1 cellular context compared by ENCODE assay signal in the genomic region with DNA sequence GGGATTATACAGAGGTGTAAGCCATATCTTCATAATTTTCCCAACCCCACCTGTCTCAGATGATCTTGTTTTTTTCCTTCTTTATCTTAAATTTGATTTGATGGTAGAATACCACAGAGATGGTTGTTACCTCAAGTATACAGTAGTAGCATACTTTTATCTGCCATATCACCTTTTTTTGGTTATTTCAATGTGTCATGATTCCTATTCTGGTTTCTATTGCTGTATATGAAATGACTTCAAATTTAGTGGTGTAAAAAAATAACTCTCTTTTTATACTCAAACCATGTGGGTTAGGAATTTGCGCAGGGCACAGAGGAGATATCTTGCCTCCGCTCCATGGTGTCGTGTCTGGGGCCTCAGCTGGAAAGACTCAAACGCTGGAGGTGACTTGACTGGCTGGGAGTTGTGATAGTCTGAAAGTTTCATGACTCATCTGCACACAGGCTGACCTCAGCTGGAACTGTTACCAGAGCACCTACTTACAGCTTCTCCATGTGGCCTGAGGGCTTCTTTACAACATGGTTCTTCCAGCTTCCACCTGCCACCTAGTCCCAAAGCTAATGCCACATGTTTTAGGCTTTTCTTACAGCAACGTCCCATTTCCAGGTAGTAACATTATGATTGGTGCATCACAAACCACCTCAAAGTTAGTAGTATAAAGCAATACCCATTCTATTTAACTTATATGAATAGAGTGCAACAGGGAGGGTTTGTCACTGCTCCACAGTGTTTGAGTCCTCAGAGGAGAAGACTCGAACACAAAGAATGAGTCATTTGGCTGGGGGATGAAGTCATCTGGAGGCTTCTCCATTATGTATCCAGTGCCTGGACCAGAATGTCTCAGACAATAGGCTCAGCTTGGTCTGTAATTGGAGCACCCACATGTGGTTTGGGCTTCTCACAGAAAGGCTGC.
TF ChIP-seq lines count a peak whose summit lies in the region.

No MANE protein-coding gene starts in this region.

TF ChIP-seq in K562, 482 proteins besides CTCF, POLR2A, EP300 and RAD21 (continued from another document and continues in another):
- TF ChIP-seq MAZ (CRISPR knock-in tag; conservative IDR thresholded peaks at IDR 0.05 in 1 of 2, IDR thresholded peaks at IDR 0.05 in 1 of 2) (peak in 1 of 2 experiments; percentile 24; a peak in 1 of 4 replicates), FUS (optimal IDR thresholded peaks at IDR 0.05; ENCODE audit: low read depth, low read length) (no peak), CBFB (CRISPR knock-in tag; IDR thresholded peaks at IDR 0.05) (no peak), ZNF347 (CRISPR knock-in tag; IDR thresholded peaks at IDR 0.05; ENCODE audit: low read depth) (no peak), GABPB2 (CRISPR knock-in tag; conservative IDR thresholded peaks at IDR 0.05) (no peak), SMAD3 (CRISPR knock-in tag; conservative IDR thresholded peaks at IDR 0.05) (no peak), ZNF311 (CRISPR knock-in tag; IDR thresholded peaks at IDR 0.05) (no peak), JUN (IDR thresholded peaks at IDR 0.05; ENCODE audit: borderline replicate concordance, low read depth, low read length) (peak; percentile 89), JUN (CRISPR knock-in tag; IDR thresholded peaks at IDR 0.05; ENCODE audit: borderline replicate concordance) (no peak; the same call in 1 of the 2 replicates), SNIP1 (IDR thresholded peaks at IDR 0.05; ENCODE audit: low read depth) (no peak), CBFA2T3 (IDR thresholded peaks at IDR 0.05) (peak; percentile 76), FOXP1 (CRISPR knock-in tag; IDR thresholded peaks at IDR 0.05) (no peak), CHCHD3 (CRISPR knock-in tag; IDR thresholded peaks at IDR 0.05) (no peak), ZNF696 (CRISPR knock-in tag; conservative IDR thresholded peaks at IDR 0.05) (no peak), TAF15 (IDR thresholded peaks at IDR 0.05; ENCODE audit: low read depth, low read length) (no peak), TFE3 (CRISPR knock-in tag; IDR thresholded peaks at IDR 0.05) (no peak), PHB2 (IDR thresholded peaks at IDR 0.05; ENCODE audit: low read depth) (no peak), ZNF133 (CRISPR knock-in tag; IDR thresholded peaks at IDR 0.05) (no peak), RB1 (IDR thresholded peaks at IDR 0.05; ENCODE audit: low read depth) (no peak), ZNF589 (CRISPR knock-in tag; IDR thresholded peaks at IDR 0.05; ENCODE audit: low read depth) (no peak), ZZZ3 (IDR thresholded peaks at IDR 0.05) (no peak), HCFC1 (IDR thresholded peaks at IDR 0.05; ENCODE audit: low read depth, low read length) (no peak), NEUROD1 (IDR thresholded peaks at IDR 0.05; ENCODE audit: borderline replicate concordance, low read depth, low read length, partially characterized antibody) (peak; percentile 16), MYBL2 (IDR thresholded peaks at IDR 0.05; ENCODE audit: low read depth) (no peak), MYBL2 (CRISPR knock-in tag; IDR thresholded peaks at IDR 0.05; ENCODE audit: borderline replicate concordance) (no peak), GATAD2B (IDR thresholded peaks at IDR 0.05; ENCODE audit: borderline replicate concordance) (no peak), C11orf30 (IDR thresholded peaks at IDR 0.05; ENCODE audit: low read depth) (peak; percentile 59), ZNF12 (CRISPR knock-in tag; IDR thresholded peaks at IDR 0.05) (no peak), GATAD2A (IDR thresholded peaks at IDR 0.05) (no peak), ZC3H8 (IDR thresholded peaks at IDR 0.05) (no peak), BMI1 (IDR thresholded peaks at IDR 0.05; ENCODE audit: low read length) (no peak), NR2C1 (IDR thresholded peaks at IDR 0.05) (no peak), NR2C1 (tag; IDR thresholded peaks at IDR 0.05) (no peak), GABPA (tag; conservative IDR thresholded peaks at IDR 0.05; ENCODE audit: low read depth) (no peak), MCM3 (IDR thresholded peaks at IDR 0.05) (no peak), JUND (IDR thresholded peaks at IDR 0.05; ENCODE audit: borderline replicate concordance, low read depth, low read length) (peak; percentile 95), JUND (tag; IDR thresholded peaks at IDR 0.05; ENCODE audit: borderline replicate concordance, low read depth, low read length) (peak; percentile 95), ZSCAN32 (CRISPR knock-in tag; IDR thresholded peaks at IDR 0.05) (no peak), SRSF7 (optimal IDR thresholded peaks at IDR 0.05; ENCODE audit: low read depth, low read length) (no peak), SIN3B (IDR thresholded peaks at IDR 0.05; ENCODE audit: low read depth) (no peak), CBX5 (IDR thresholded peaks at IDR 0.05; ENCODE audit: borderline replicate concordance, low read depth) (no peak), FOS (IDR thresholded peaks at IDR 0.05; ENCODE audit: extremely low read depth, insufficient read length) (peak; percentile 26), CTBP1 (IDR thresholded peaks at IDR 0.05; ENCODE audit: borderline replicate concordance) (no peak), RAD51 (IDR thresholded peaks at IDR 0.05; ENCODE audit: borderline replicate concordance, low read depth) (no peak), THRAP3 (IDR thresholded peaks at IDR 0.05; ENCODE audit: borderline replicate concordance) (no peak), USF2 (CRISPR knock-in tag; IDR thresholded peaks at IDR 0.05) (no peak), ZNF75A (CRISPR knock-in tag; IDR thresholded peaks at IDR 0.05) (no peak), ZBTB8A (IDR thresholded peaks at IDR 0.05; ENCODE audit: partially characterized antibody) (no peak), ELF2 (CRISPR knock-in tag; IDR thresholded peaks at IDR 0.05) (no peak)
- TF ChIP-seq, protein P1, sequence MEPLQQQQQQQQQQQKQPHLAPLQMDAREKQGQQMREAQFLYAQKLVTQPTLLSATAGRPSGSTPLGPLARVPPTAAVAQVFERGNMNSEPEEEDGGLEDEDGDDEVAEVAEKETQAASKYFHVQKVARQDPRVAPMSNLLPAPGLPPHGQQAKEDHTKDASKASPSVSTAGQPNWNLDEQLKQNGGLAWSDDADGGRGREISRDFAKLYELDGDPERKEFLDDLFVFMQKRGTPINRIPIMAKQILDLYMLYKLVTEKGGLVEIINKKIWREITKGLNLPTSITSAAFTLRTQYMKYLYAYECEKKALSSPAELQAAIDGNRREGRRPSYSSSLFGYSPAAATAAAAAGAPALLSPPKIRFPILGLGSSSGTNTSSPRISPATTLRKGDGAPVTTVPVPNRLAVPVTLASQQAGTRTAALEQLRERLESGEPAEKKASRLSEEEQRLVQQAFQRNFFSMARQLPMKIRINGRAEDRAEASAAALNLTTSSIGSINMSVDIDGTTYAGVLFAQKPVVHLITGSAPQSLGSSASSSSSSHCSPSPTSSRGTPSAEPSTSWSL (CRISPR knock-in tag; IDR thresholded peaks at IDR 0.05; ENCODE audit: borderline replicate concordance): no peak
- TF ChIP-seq, protein P2, sequence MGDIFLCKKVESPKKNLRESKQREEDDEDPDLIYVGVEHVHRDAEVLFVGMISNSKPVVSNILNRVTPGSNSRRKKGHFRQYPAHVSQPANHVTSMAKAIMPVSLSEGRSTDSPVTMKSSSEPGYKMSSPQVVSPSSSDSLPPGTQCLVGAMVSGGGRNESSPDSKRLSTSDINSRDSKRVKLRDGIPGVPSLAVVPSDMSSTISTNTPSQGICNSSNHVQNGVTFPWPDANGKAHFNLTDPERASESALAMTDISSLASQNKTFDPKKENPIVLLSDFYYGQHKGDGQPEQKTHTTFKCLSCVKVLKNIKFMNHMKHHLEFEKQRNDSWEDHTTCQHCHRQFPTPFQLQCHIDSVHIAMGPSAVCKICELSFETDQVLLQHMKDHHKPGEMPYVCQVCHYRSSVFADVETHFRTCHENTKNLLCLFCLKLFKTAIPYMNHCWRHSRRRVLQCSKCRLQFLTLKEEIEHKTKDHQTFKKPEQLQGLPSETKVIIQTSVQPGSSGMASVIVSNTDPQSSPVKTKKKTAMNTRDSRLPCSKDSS (IDR thresholded peaks at IDR 0.05; ENCODE audit: low read depth, partially characterized antibody): no peak
- TF ChIP-seq, protein P3, sequence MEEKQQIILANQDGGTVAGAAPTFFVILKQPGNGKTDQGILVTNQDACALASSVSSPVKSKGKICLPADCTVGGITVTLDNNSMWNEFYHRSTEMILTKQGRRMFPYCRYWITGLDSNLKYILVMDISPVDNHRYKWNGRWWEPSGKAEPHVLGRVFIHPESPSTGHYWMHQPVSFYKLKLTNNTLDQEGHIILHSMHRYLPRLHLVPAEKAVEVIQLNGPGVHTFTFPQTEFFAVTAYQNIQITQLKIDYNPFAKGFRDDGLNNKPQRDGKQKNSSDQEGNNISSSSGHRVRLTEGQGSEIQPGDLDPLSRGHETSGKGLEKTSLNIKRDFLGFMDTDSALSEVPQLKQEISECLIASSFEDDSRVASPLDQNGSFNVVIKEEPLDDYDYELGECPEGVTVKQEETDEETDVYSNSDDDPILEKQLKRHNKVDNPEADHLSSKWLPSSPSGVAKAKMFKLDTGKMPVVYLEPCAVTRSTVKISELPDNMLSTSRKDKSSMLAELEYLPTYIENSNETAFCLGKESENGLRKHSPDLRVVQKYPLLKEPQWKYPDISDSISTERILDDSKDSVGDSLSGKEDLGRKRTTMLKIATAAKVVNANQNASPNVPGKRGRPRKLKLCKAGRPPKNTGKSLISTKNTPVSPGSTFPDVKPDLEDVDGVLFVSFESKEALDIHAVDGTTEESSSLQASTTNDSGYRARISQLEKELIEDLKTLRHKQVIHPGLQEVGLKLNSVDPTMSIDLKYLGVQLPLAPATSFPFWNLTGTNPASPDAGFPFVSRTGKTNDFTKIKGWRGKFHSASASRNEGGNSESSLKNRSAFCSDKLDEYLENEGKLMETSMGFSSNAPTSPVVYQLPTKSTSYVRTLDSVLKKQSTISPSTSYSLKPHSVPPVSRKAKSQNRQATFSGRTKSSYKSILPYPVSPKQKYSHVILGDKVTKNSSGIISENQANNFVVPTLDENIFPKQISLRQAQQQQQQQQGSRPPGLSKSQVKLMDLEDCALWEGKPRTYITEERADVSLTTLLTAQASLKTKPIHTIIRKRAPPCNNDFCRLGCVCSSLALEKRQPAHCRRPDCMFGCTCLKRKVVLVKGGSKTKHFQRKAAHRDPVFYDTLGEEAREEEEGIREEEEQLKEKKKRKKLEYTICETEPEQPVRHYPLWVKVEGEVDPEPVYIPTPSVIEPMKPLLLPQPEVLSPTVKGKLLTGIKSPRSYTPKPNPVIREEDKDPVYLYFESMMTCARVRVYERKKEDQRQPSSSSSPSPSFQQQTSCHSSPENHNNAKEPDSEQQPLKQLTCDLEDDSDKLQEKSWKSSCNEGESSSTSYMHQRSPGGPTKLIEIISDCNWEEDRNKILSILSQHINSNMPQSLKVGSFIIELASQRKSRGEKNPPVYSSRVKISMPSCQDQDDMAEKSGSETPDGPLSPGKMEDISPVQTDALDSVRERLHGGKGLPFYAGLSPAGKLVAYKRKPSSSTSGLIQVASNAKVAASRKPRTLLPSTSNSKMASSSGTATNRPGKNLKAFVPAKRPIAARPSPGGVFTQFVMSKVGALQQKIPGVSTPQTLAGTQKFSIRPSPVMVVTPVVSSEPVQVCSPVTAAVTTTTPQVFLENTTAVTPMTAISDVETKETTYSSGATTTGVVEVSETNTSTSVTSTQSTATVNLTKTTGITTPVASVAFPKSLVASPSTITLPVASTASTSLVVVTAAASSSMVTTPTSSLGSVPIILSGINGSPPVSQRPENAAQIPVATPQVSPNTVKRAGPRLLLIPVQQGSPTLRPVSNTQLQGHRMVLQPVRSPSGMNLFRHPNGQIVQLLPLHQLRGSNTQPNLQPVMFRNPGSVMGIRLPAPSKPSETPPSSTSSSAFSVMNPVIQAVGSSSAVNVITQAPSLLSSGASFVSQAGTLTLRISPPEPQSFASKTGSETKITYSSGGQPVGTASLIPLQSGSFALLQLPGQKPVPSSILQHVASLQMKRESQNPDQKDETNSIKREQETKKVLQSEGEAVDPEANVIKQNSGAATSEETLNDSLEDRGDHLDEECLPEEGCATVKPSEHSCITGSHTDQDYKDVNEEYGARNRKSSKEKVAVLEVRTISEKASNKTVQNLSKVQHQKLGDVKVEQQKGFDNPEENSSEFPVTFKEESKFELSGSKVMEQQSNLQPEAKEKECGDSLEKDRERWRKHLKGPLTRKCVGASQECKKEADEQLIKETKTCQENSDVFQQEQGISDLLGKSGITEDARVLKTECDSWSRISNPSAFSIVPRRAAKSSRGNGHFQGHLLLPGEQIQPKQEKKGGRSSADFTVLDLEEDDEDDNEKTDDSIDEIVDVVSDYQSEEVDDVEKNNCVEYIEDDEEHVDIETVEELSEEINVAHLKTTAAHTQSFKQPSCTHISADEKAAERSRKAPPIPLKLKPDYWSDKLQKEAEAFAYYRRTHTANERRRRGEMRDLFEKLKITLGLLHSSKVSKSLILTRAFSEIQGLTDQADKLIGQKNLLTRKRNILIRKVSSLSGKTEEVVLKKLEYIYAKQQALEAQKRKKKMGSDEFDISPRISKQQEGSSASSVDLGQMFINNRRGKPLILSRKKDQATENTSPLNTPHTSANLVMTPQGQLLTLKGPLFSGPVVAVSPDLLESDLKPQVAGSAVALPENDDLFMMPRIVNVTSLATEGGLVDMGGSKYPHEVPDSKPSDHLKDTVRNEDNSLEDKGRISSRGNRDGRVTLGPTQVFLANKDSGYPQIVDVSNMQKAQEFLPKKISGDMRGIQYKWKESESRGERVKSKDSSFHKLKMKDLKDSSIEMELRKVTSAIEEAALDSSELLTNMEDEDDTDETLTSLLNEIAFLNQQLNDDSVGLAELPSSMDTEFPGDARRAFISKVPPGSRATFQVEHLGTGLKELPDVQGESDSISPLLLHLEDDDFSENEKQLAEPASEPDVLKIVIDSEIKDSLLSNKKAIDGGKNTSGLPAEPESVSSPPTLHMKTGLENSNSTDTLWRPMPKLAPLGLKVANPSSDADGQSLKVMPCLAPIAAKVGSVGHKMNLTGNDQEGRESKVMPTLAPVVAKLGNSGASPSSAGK (IDR thresholded peaks at IDR 0.05): 0 out of 2 replicates have a peak, but pooled peaks have one; percentile 16
